Comparison of ENCODE assay signal across 9 cellular contexts in the genomic region with DNA sequence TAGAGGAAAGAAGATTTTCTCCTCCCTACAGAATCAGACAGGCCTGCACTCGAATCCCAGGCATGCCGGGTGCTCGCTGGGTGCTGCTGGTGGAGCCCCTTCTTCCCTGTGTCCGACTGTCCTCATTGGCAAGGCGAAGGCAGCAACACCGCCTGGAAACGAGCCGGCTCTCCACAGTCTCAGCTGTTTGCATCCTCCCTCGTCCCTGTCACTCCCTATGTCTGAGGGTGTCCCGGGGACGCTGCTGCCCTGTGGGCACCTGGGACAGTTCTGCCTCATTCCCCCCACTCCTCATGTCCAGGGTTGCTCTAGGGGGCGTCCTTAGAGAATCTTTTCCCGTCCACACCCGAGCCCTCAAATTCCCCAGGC. TPM values are rescaled to one million over a fixed set of nuclear protein-coding genes. Genes with fewer than 3 reads are reported as not detected.
DNase-seq lines count a peak whose midpoint lies in the region; ATAC-seq lines count a peak whose summit lies in the region.
"Had no signal": no experiment of that assay in that cellular context is flagged by ENCODE, and none has a peak within 500 bp of the region (broad histone marks: within the 10 kb centered on the region; RNA-seq: fewer than 3 reads in every experiment).

No MANE protein-coding gene starts in this region.

- no peaks in the 10 kb centered on the region for H3K27me3 ChIP-seq in esophagus (ENCODE audit: control insufficient read depth in 1 of 2, insufficient read depth in 2 of 2, low read length in 2 of 2)
- no peaks in the 10 kb centered on the region for H3K27me3 ChIP-seq in aorta (ENCODE audit: control insufficient read depth in 1 of 2, insufficient read depth in 2 of 2, low read length in 1 of 2)

- no peak for DNase-seq in stimulated activated naive CD8-positive, alpha-beta T cell treated with anti-CD3 and anti-CD28 coated beads, Interleukin-15, Interleukin-2, amounts not matched to agents 100 U/mL and 50 U/mL, for 24 hours
- DNase-seq in natural killer cell treated with Interleukin-12 subunit alpha and Interleukin-12 subunit beta and Interleukin-15 and Interleukin-18, amount 100 ng/mL, for 72 hours (ENCODE audit: low spot score): no peak
- no peak for DNase-seq in aorta
- DNase-seq in SHP77 treated with DMSO at 0.1 percent for 48 hours (lab: John Stamatoyannopoulos, UW): no peak
- no peak for DNase-seq in kidney tubule cell (ENCODE audit: low spot score)

- 31 to 42% methylated on average over 14 of the region's 14 CpGs for WGBS in esophagus, 2 donors
- 82 to 85% methylated on average over 14 of the region's 14 CpGs for WGBS in aorta, 2 donors

- H3K9me3 ChIP-seq in esophagus (ENCODE audit: control insufficient read depth in 2 of 2, insufficient read depth in 1 of 2, low read depth in 1 of 2, low read length in 1 of 2) (no peaks in the 10 kb centered on the region), aorta (ENCODE audit: control insufficient read depth, low read length) (no peaks in the 10 kb centered on the region)

- H3K9me3 Mint-ChIP-seq in stimulated activated naive CD8-positive, alpha-beta T cell treated with anti-CD3 and anti-CD28 coated beads, Interleukin-15, Interleukin-2, amounts not matched to agents 100 ng/mL and 50 ng/mL, for 24 hours: no peaks in the 10 kb centered on the region
- no peaks in the 10 kb centered on the region for H3K9me3 Mint-ChIP-seq in natural killer cell treated with Interleukin-12 subunit alpha and Interleukin-12 subunit beta and Interleukin-15 and Interleukin-18, amount 100 ng/mL, for 72 hours

- peak overlapping the region; percentile 45 to 51 for H3K27ac ChIP-seq in esophagus (ENCODE audit: low read depth in 2 of 2, low read length in 1 of 2)
- no peak overlapping the region for H3K27ac ChIP-seq in aorta (ENCODE audit: low read depth in 1 of 2, low read length in 2 of 2)

- H3K4me1 Mint-ChIP-seq in stimulated activated naive CD8-positive, alpha-beta T cell treated with anti-CD3 and anti-CD28 coated beads, Interleukin-15, Interleukin-2, amounts not matched to agents 100 ng/mL and 50 ng/mL, for 24 hours (ENCODE audit: low read depth): peaks cover 14% of the 10 kb centered on the region
- H3K4me1 Mint-ChIP-seq in natural killer cell treated with Interleukin-12 subunit alpha and Interleukin-12 subunit beta and Interleukin-15 and Interleukin-18, amount 100 ng/mL, for 72 hours (ENCODE audit: low read depth in 2 of 2): peaks cover 21% of the 10 kb centered on the region in 2 donors

- intact Hi-C loops in aorta (cut with DNase I): loop anchor here in 1 of 2 donors (10.0 kb wide), 1 partner anchor 95 kb away; a partner anchor contains a TSS

- H3K4me1 ChIP-seq in esophagus (ENCODE audit: control insufficient read depth in 2 of 2, insufficient read depth in 2 of 2, low read length in 1 of 2) (peaks cover 0 to 4% of the 10 kb centered on the region in 2 donors), aorta (ENCODE audit: control insufficient read depth in 1 of 2, insufficient read depth in 2 of 2, low read length in 2 of 2) (peaks cover 0 to 2% of the 10 kb centered on the region in 2 donors)

- ATAC-seq in stimulated activated naive CD8-positive, alpha-beta T cell treated with anti-CD3 and anti-CD28 coated beads, Interleukin-15, Interleukin-2, amounts not matched to agents 100 U/mL and 50 U/mL, for 24 hours: no peak
- ATAC-seq in natural killer cell treated with Interleukin-12 subunit alpha and Interleukin-12 subunit beta and Interleukin-15 and Interleukin-18, amount 100 ng/mL, for 72 hours: no peak
- ATAC-seq in aorta (ENCODE audit: low FRiP score) (peak; percentile 2), GM21447 (IDR thresholded peaks at IDR 0.05; ENCODE audit: unreplicated experiment) (no peak)

- no peaks in the 10 kb centered on the region for H3K36me3 ChIP-seq in esophagus (ENCODE audit: control insufficient read depth in 2 of 2, insufficient read depth in 2 of 2, low read length in 1 of 2)
- H3K36me3 ChIP-seq in aorta (ENCODE audit: control insufficient read depth in 1 of 2, insufficient read depth in 2 of 2, low read length in 1 of 2): no peaks in the 10 kb centered on the region

- H3K4me3 Mint-ChIP-seq in stimulated activated naive CD8-positive, alpha-beta T cell treated with anti-CD3 and anti-CD28 coated beads, Interleukin-15, Interleukin-2, amounts not matched to agents 100 ng/mL and 50 ng/mL, for 24 hours: peak overlapping the region; percentile 83
- H3K4me3 Mint-ChIP-seq in natural killer cell treated with Interleukin-12 subunit alpha and Interleukin-12 subunit beta and Interleukin-15 and Interleukin-18, amount 100 ng/mL, for 72 hours: peak overlapping the region; percentile 88

- H3K27ac Mint-ChIP-seq in stimulated activated naive CD8-positive, alpha-beta T cell treated with anti-CD3 and anti-CD28 coated beads, Interleukin-15, Interleukin-2, amounts not matched to agents 100 ng/mL and 50 ng/mL, for 24 hours: no peak overlapping the region
- peak overlapping the region in 1 of 2 donors; percentile 68 for H3K27ac Mint-ChIP-seq in natural killer cell treated with Interleukin-12 subunit alpha and Interleukin-12 subunit beta and Interleukin-15 and Interleukin-18, amount 100 ng/mL, for 72 hours

- peaks cover 8% of the 10 kb centered on the region for H3K27me3 Mint-ChIP-seq in stimulated activated naive CD8-positive, alpha-beta T cell treated with anti-CD3 and anti-CD28 coated beads, Interleukin-15, Interleukin-2, amounts not matched to agents 100 ng/mL and 50 ng/mL, for 24 hours
- H3K27me3 Mint-ChIP-seq in natural killer cell treated with Interleukin-12 subunit alpha and Interleukin-12 subunit beta and Interleukin-15 and Interleukin-18, amount 100 ng/mL, for 72 hours: peaks cover 28 to 32% of the 10 kb centered on the region in 2 donors

- H3K36me3 Mint-ChIP-seq in stimulated activated naive CD8-positive, alpha-beta T cell treated with anti-CD3 and anti-CD28 coated beads, Interleukin-15, Interleukin-2, amounts not matched to agents 100 ng/mL and 50 ng/mL, for 24 hours (ENCODE audit: low read depth): no peaks in the 10 kb centered on the region
- no peaks in the 10 kb centered on the region for H3K36me3 Mint-ChIP-seq in natural killer cell treated with Interleukin-12 subunit alpha and Interleukin-12 subunit beta and Interleukin-15 and Interleukin-18, amount 100 ng/mL, for 72 hours

- H3K4me3 ChIP-seq in esophagus (ENCODE audit: low read depth in 1 of 2, low read length in 2 of 2) (no peak overlapping the region), aorta (ENCODE audit: low read length in 2 of 2) (no peak overlapping the region)

RNA-seq across cellular contexts. Expression of a gene that starts 31.6 kb away (rescaled TPM):
- polyA plus RNA-seq in esophagus (not detected), aorta (not detected)
- not detected for total RNA-seq in natural killer cell treated with Interleukin-12 subunit alpha and Interleukin-12 subunit beta and Interleukin-15 and Interleukin-18, amount 100 ng/mL, for 72 hours
- total RNA-seq in aorta: not detected
- total RNA-seq: frontal cortex had no signal

Comparison
In these comparisons a context has a peak if more than half of its experiments do, and no peak if none do; other contexts are left out.
1. H3K27ac ChIP-seq: peak in esophagus (2 of 2); none in aorta (0 of 2).